Comparison of ENCODE assay signal across 10 cellular contexts in genomic region chr6:15501806-15502450, GRCh38.
DNase-seq lines count a peak whose midpoint lies in the region; ATAC-seq, FAIRE-seq and TF ChIP-seq lines count a peak whose summit lies in the region.
"Had no signal": no experiment of that assay in that cellular context is flagged by ENCODE, and none has a peak within 500 bp of the region (broad histone marks: within the 10 kb centered on the region; RNA-seq: fewer than 3 reads in every experiment).

No MANE protein-coding gene starts in this region.

- peaks cover 17% of the 10 kb centered on the region for H3K79me2 ChIP-seq in astrocyte (ENCODE audit: insufficient read depth, low read length)

- ATAC-seq in gastrocnemius medialis (no peak), foreskin keratinocyte (no peak)
- ATAC-seq: HCT116 had no signal

- intact Hi-C loops in left ventricle myocardium inferior (cut with micrococcal nuclease) (loop anchor here (10.0 kb wide), 1 partner anchor 123 kb away; no protein-coding TSS in a partner anchor), gastrocnemius medialis (cut with DNase I; ENCODE audit: low total_unique reads) (no loop called here)

- no peak overlapping the region for H3K27ac ChIP-seq in astrocyte (ENCODE audit: low read depth, low read length)
- H3K27ac ChIP-seq in left ventricle myocardium inferior (replicated peaks): peak overlapping the region; percentile 69
- H3K27ac ChIP-seq in gastrocnemius medialis: peak overlapping the region; percentile 6 to 92 (median 60)
- no peak overlapping the region for H3K27ac ChIP-seq in foreskin keratinocyte

- H3K36me3 Mint-ChIP-seq in astrocyte (ENCODE audit: low read depth, unreplicated experiment): peaks cover 34% of the 10 kb centered on the region

- peak overlapping the region; percentile 61 for H3K4me2 ChIP-seq in astrocyte (ENCODE audit: low read length)

- H3K4me1 ChIP-seq in astrocyte (ENCODE audit: insufficient read depth, low read length) (peaks cover 30% of the 10 kb centered on the region), left ventricle myocardium inferior (peaks cover 74% of the 10 kb centered on the region), gastrocnemius medialis (peaks cover 47 to 49% of the 10 kb centered on the region in 2 donors), foreskin keratinocyte (peaks cover 10% of the 10 kb centered on the region)

- no peak overlapping the region for H3K9ac ChIP-seq in astrocyte (ENCODE audit: low read length)

- peaks cover 89% of the 10 kb centered on the region for H4K20me1 ChIP-seq in astrocyte (ENCODE audit: insufficient read depth, low read length)

- H3K4me3 ChIP-seq in astrocyte (ENCODE audit: insufficient read depth, low read depth, low read length) (no peak overlapping the region), left ventricle myocardium inferior (peak overlapping the region; percentile 8), gastrocnemius medialis (no peak overlapping the region)

- no peak for FAIRE-seq in H54 (lab: Jason Lieb, UNC)
- no peak for FAIRE-seq in astrocyte (lab: Jason Lieb, UNC)

- no peak overlapping the region for H3K27ac Mint-ChIP-seq in astrocyte (ENCODE audit: unreplicated experiment)

- no peaks in the 10 kb centered on the region for H3K27me3 Mint-ChIP-seq in astrocyte (ENCODE audit: low read depth, unreplicated experiment)

- peaks cover 35% of the 10 kb centered on the region for H3K4me1 Mint-ChIP-seq in astrocyte (ENCODE audit: low read depth, unreplicated experiment)

- H3K9me3 Mint-ChIP-seq in astrocyte (ENCODE audit: unreplicated experiment): no peaks in the 10 kb centered on the region

- TF ChIP-seq CTCF in astrocyte (IDR thresholded peaks at IDR 0.05; ENCODE audit: insufficient read depth, low read depth, low read length) (no peak), left ventricle myocardium inferior (IDR thresholded peaks at IDR 0.05; ENCODE audit: borderline replicate concordance) (no peak), gastrocnemius medialis (IDR thresholded peaks at IDR 0.05 in 4 of 5, conservative IDR thresholded peaks at IDR 0.05 in 1 of 5) (no peak), foreskin keratinocyte (conservative IDR thresholded peaks at IDR 0.05) (no peak)

- in situ Hi-C loops in gastrocnemius medialis (cut with MboI; ENCODE audit: low sequenced_read_pairs in 4 of 4): loop anchor here in 1 of 4 donors (25.0 kb wide), 1 partner anchor 110 kb away; no protein-coding TSS in a partner anchor

- no peaks in the 10 kb centered on the region for H3K9me3 ChIP-seq in astrocyte (ENCODE audit: insufficient read depth, low read depth, low read length)
- H3K9me3 ChIP-seq in left ventricle myocardium inferior (replicated peaks): no peaks in the 10 kb centered on the region
- no peaks in the 10 kb centered on the region for H3K9me3 ChIP-seq in gastrocnemius medialis

- no peak overlapping the region for H2AFZ ChIP-seq in astrocyte (ENCODE audit: low read depth, low read length)

- TF ChIP-seq POLR2A in H54 (IDR thresholded peaks at IDR 0.05; ENCODE audit: low read depth, low read length): no peak
- TF ChIP-seq POLR2A in gastrocnemius medialis (IDR thresholded peaks at IDR 0.05): no peak

- H3K27me3 ChIP-seq in astrocyte (ENCODE audit: insufficient read depth, low read length): no peaks in the 10 kb centered on the region
- H3K27me3 ChIP-seq in left ventricle myocardium inferior (ENCODE audit: low read depth): no peaks in the 10 kb centered on the region
- no peaks in the 10 kb centered on the region for H3K27me3 ChIP-seq in gastrocnemius medialis
- no peaks in the 10 kb centered on the region for H3K27me3 ChIP-seq in foreskin keratinocyte

- H3K36me3 ChIP-seq in astrocyte (ENCODE audit: insufficient read depth, low read length) (peaks cover 9% of the 10 kb centered on the region), left ventricle myocardium inferior (peaks cover 19% of the 10 kb centered on the region), gastrocnemius medialis (peaks cover 0 to 12% of the 10 kb centered on the region in 2 donors)

- no peak overlapping the region for H3K4me3 Mint-ChIP-seq in astrocyte (ENCODE audit: unreplicated experiment)

- DNase-seq in H54 (ENCODE audit: insufficient read length, low spot score) (peak; percentile 55), astrocyte (ENCODE audit: low read depth) (peak; percentile 70), left ventricle myocardium inferior (peak; percentile 55), gastrocnemius medialis (no peak), foreskin keratinocyte (no peak), NCI-H774 (lab: John Stamatoyannopoulos, UW) (no peak), D341Med (ENCODE audit: low spot score) (no peak), activated T-cell treated with anti-CD3 and anti-CD28 coated beads for 4 hours (no peak)
- DNase-seq: SIG-M5 had no signal

Comparison
In these comparisons a context has a peak if more than half of its experiments do, and no peak if none do; other contexts are left out.
1. DNase-seq: peak in H54 (single experiment), astrocyte (single experiment) and left ventricle myocardium inferior (single experiment); none in gastrocnemius medialis (0 of 2), foreskin keratinocyte (0 of 2), NCI-H774 (single experiment), D341Med (single experiment) and activated T-cell treated with anti-CD3 and anti-CD28 coated beads for 4 hours (single experiment).
2. H3K27ac ChIP-seq: peak in left ventricle myocardium inferior (single experiment) and gastrocnemius medialis (4 of 4); none in astrocyte (single experiment) and foreskin keratinocyte (single experiment).